ENCODE assay signal across 9 cellular contexts in the genomic region with DNA sequence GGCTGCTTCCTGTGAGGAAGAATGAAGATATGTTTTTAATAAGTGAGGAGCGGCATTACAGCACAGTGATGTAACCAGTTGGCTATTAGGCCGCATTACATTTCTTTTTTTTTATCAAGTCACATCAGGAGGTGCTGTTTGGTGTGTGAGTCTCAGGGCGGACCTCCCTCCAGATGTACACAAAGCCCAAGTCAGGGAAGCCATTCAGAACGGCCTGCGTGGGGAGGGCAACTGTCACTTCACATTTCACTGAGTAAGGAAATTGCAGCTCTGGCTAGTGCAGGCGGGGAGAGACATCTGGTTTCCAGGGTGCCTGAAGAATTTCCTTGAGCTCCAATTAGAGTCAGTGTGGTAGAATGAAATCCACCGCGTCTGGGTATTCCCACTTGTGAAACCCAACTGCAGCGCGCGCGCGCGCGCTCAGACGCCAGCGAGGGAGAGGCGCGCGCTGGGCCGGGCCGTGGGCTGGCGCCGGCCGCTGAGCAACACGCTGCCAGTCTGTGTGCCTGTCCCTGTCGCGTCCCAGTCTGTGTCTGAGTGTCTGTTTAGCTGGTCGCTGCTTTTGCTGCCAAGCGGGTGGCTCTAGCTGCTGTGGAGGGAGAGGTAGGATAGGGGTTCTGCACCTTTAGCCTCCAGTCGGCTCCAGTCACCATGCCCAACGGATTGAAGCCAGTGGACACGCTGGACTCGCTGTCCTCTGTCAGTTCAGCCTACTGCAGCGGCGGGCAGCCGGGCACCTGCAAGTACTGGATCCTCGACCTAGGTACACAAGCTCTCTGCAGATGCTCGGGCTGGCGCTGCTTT.
DNase-seq lines count a peak whose midpoint lies in the region; ATAC-seq and TF ChIP-seq lines count a peak whose summit lies in the region.
"Had no signal": no experiment of that assay in that cellular context is flagged by ENCODE, and none has a peak within 500 bp of the region (broad histone marks: within the 10 kb centered on the region; RNA-seq: fewer than 3 reads in every experiment).

No MANE protein-coding gene starts in this region.

- POLR2A ChIA-PET in WTC11 (lab: Charles Lee): no interaction called here
- POLR2A ChIA-PET in GM10248 (lab: Yijun Ruan, JAX): no interaction called here

- H3K27me3 ChIP-seq in heart left ventricle: no peaks in the 10 kb centered on the region
- H3K27me3 ChIP-seq in prostate gland (replicated peaks; ENCODE audit: insufficient read depth): no peaks in the 10 kb centered on the region

- no peak; the same call in 1 of the 2 replicates for ATAC-seq in WTC11
- peak; percentile 80 to 95 (median 87) for ATAC-seq in heart left ventricle
- no peak for ATAC-seq in HG03565 (IDR thresholded peaks at IDR 0.05; ENCODE audit: unreplicated experiment)

- H3K27ac ChIP-seq in heart left ventricle (peak overlapping the region; percentile 45 to 85 (median 79)), prostate gland (peak overlapping the region; percentile 53 to 54)

- peaks cover 0 to 39% (median 14%) of the 10 kb centered on the region in 12 donors for H3K4me1 ChIP-seq in heart left ventricle
- H3K4me1 ChIP-seq in prostate gland (replicated peaks): no peaks in the 10 kb centered on the region

- intact Hi-C loops in heart left ventricle (cut with DNase I): no loop called here
- intact Hi-C loops in prostate gland (cut with DNase I): loop anchor here (5.0 kb wide), 1 partner anchor 33 kb away; no protein-coding TSS in a partner anchor

- CTCF ChIA-PET in WTC11 (lab: Charles Lee): interaction anchor here (0.7 to 1.7 kb wide), 2 partner anchors 65 to 208 kb away, joined by 3 to 4 read pairs; no protein-coding TSS in a partner anchor
- CTCF ChIA-PET in GM10248 (lab: Yijun Ruan, JAX): interaction anchor here (1.3 kb wide), 1 partner anchor 208 kb away, joined by 3 read pairs; no protein-coding TSS in a partner anchor

- TF ChIP-seq POLR2A in heart left ventricle (IDR thresholded peaks at IDR 0.05): peak in 1 of 2 donors; percentile 33
- no peak for TF ChIP-seq POLR2A in prostate gland (IDR thresholded peaks at IDR 0.05)

- H3K9me3 ChIP-seq in heart left ventricle (no peaks in the 10 kb centered on the region), prostate gland (no peaks in the 10 kb centered on the region)

- no peaks in the 10 kb centered on the region; the same call in 1 of the 2 replicates for H3K27me3 Mint-ChIP-seq in WTC11 (ENCODE audit: low read depth)

- peaks cover 18% of the 10 kb centered on the region for H3K36me3 Mint-ChIP-seq in WTC11

- 36 to 48% (median 40%) methylated on average over 14 to 40 of the region's 40 CpGs for WGBS in heart left ventricle, 4 donors
- WGBS in prostate gland: 59% methylated on average over 40 of the region's 40 CpGs

- H3K4me1 Mint-ChIP-seq in WTC11: peaks cover 19% of the 10 kb centered on the region

- H3K4me3 ChIP-seq in heart left ventricle: peak overlapping the region; percentile 25 to 73 (median 52)
- peak overlapping the region; percentile 17 to 28 for H3K4me3 ChIP-seq in prostate gland

- DNase-seq in COR-L47 (lab: John Stamatoyannopoulos, UW): peak; percentile 36
- DNase-seq in WTC11 (ENCODE audit: low spot score): no peak
- peak in 4 of 5 donors; percentile 66 to 77 (median 70) for DNase-seq in heart left ventricle
- DNase-seq in prostate gland (ENCODE audit: low spot score): no peak
- no peak for DNase-seq in GM10248 (ENCODE audit: extremely low spot score)
- no peak for DNase-seq in HUDEP-2 (lab: John Stamatoyannopoulos, UW; ENCODE audit: unreplicated experiment in 76 of 76)
- DNase-seq in effector CD8-positive, alpha-beta T cell (lab: John Stamatoyannopoulos, UW): no peak
- DNase-seq: KBM-7 had no signal

- TF ChIP-seq CTCF in WTC11 (IDR thresholded peaks at IDR 0.05) (no peak), heart left ventricle (IDR thresholded peaks at IDR 0.05) (no peak), prostate gland (IDR thresholded peaks at IDR 0.05) (no peak), GM10248 (IDR thresholded peaks at IDR 0.05; ENCODE audit: control extremely low read depth, extremely low read depth, low read depth, missing control alignments) (no peak)

- H3K36me3 ChIP-seq in heart left ventricle (peaks cover 0 to 5% (median 0%) of the 10 kb centered on the region in 9 donors), prostate gland (no peaks in the 10 kb centered on the region)

- H3K9me3 Mint-ChIP-seq in WTC11: peaks cover 7% of the 10 kb centered on the region; the same call in 1 of the 2 replicates

- H3K27ac Mint-ChIP-seq in WTC11: peak overlapping the region; percentile 69

- no peak overlapping the region for H3K4me3 Mint-ChIP-seq in WTC11

TF ChIP-seq in WTC11, 78 proteins besides CTCF, POLR2A, EP300 and RAD21:
- no peak for TF ChIP-seq NFATC4 (CRISPR knock-in tag; IDR thresholded peaks at IDR 0.05)
- TF ChIP-seq, protein P1, sequence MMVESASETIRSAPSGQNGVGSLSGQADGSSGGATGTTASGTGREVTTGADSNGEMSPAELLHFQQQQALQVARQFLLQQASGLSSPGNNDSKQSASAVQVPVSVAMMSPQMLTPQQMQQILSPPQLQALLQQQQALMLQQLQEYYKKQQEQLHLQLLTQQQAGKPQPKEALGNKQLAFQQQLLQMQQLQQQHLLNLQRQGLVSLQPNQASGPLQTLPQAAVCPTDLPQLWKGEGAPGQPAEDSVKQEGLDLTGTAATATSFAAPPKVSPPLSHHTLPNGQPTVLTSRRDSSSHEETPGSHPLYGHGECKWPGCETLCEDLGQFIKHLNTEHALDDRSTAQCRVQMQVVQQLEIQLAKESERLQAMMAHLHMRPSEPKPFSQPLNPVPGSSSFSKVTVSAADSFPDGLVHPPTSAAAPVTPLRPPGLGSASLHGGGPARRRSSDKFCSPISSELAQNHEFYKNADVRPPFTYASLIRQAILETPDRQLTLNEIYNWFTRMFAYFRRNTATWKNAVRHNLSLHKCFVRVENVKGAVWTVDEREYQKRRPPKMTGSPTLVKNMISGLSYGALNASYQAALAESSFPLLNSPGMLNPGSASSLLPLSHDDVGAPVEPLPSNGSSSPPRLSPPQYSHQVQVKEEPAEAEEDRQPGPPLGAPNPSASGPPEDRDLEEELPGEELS (CRISPR knock-in tag; IDR thresholded peaks at IDR 0.05): no peak
- TF ChIP-seq NR1H2 (CRISPR knock-in tag; IDR thresholded peaks at IDR 0.05): no peak
- TF ChIP-seq IRF2 (CRISPR knock-in tag; IDR thresholded peaks at IDR 0.05; ENCODE audit: borderline replicate concordance, low read depth): no peak
- TF ChIP-seq, protein P2, sequence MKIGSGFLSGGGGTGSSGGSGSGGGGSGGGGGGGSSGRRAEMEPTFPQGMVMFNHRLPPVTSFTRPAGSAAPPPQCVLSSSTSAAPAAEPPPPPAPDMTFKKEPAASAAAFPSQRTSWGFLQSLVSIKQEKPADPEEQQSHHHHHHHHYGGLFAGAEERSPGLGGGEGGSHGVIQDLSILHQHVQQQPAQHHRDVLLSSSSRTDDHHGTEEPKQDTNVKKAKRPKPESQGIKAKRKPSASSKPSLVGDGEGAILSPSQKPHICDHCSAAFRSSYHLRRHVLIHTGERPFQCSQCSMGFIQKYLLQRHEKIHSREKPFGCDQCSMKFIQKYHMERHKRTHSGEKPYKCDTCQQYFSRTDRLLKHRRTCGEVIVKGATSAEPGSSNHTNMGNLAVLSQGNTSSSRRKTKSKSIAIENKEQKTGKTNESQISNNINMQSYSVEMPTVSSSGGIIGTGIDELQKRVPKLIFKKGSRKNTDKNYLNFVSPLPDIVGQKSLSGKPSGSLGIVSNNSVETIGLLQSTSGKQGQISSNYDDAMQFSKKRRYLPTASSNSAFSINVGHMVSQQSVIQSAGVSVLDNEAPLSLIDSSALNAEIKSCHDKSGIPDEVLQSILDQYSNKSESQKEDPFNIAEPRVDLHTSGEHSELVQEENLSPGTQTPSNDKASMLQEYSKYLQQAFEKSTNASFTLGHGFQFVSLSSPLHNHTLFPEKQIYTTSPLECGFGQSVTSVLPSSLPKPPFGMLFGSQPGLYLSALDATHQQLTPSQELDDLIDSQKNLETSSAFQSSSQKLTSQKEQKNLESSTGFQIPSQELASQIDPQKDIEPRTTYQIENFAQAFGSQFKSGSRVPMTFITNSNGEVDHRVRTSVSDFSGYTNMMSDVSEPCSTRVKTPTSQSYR (CRISPR knock-in tag; IDR thresholded peaks at IDR 0.05): no peak
- no peak for TF ChIP-seq RELA (CRISPR knock-in tag; IDR thresholded peaks at IDR 0.05; ENCODE audit: borderline replicate concordance)
- no peak for TF ChIP-seq ATF1 (CRISPR knock-in tag; IDR thresholded peaks at IDR 0.05)
- TF ChIP-seq GTF2I (CRISPR knock-in tag; conservative IDR thresholded peaks at IDR 0.05): no peak
- TF ChIP-seq, protein P3, sequence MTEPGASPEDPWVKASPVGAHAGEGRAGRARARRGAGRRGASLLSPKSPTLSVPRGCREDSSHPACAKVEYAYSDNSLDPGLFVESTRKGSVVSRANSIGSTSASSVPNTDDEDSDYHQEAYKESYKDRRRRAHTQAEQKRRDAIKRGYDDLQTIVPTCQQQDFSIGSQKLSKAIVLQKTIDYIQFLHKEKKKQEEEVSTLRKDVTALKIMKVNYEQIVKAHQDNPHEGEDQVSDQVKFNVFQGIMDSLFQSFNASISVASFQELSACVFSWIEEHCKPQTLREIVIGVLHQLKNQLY (CRISPR knock-in tag; IDR thresholded peaks at IDR 0.05): no peak

Comparison
In these comparisons a context has a peak if more than half of its experiments do, and no peak if none do; other contexts are left out.
1. DNase-seq: peak in COR-L47 (single experiment) and heart left ventricle (4 of 5); none in WTC11 (single experiment), prostate gland (single experiment), GM10248 (single experiment), HUDEP-2 (0 of 76) and effector CD8-positive, alpha-beta T cell (single experiment).
2. ATAC-seq: peak in heart left ventricle (4 of 4); none in WTC11 (single experiment) and HG03565 (single experiment).